In the genomic region with DNA sequence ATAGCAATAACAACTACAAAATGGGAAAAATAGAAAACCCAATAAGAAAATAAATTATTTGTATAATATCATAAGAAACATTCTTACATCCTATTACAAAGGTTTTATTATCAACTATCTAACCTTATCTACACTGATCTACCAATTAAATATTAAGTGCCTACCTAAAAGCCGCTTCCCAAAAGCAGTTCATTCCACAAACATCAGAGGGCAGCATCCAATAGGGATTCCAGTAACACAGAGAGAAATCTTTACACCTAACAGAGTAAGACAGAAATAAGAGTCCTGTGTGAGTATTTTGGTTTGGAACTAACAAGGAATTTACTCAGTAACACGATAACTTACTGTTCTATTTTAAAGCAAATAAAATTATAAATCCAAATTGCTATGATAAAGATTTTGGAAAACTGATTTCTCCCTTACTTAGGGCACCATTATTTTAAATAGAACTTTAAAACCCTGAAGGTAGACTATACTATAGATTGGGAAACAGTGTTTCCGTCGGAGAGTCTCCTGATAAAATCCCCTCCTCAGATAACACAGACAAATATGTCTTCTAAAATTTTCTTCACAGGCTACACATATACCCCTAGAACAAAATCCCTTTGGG, we compare ENCODE assay signal across 1 cellular context.
A peak's percentile ranks its signal among the peaks of the same experiment; 100 is the strongest.
TF ChIP-seq lines count a peak whose summit lies in the region.

No MANE protein-coding gene starts in this region.

TF ChIP-seq in K562, 482 proteins besides CTCF, POLR2A, EP300 and RAD21 (continued from another document):
- TF ChIP-seq, protein P1, sequence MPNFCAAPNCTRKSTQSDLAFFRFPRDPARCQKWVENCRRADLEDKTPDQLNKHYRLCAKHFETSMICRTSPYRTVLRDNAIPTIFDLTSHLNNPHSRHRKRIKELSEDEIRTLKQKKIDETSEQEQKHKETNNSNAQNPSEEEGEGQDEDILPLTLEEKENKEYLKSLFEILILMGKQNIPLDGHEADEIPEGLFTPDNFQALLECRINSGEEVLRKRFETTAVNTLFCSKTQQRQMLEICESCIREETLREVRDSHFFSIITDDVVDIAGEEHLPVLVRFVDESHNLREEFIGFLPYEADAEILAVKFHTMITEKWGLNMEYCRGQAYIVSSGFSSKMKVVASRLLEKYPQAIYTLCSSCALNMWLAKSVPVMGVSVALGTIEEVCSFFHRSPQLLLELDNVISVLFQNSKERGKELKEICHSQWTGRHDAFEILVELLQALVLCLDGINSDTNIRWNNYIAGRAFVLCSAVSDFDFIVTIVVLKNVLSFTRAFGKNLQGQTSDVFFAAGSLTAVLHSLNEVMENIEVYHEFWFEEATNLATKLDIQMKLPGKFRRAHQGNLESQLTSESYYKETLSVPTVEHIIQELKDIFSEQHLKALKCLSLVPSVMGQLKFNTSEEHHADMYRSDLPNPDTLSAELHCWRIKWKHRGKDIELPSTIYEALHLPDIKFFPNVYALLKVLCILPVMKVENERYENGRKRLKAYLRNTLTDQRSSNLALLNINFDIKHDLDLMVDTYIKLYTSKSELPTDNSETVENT (CRISPR knock-in tag; IDR thresholded peaks at IDR 0.05), result no peak
- TF ChIP-seq, protein P2, sequence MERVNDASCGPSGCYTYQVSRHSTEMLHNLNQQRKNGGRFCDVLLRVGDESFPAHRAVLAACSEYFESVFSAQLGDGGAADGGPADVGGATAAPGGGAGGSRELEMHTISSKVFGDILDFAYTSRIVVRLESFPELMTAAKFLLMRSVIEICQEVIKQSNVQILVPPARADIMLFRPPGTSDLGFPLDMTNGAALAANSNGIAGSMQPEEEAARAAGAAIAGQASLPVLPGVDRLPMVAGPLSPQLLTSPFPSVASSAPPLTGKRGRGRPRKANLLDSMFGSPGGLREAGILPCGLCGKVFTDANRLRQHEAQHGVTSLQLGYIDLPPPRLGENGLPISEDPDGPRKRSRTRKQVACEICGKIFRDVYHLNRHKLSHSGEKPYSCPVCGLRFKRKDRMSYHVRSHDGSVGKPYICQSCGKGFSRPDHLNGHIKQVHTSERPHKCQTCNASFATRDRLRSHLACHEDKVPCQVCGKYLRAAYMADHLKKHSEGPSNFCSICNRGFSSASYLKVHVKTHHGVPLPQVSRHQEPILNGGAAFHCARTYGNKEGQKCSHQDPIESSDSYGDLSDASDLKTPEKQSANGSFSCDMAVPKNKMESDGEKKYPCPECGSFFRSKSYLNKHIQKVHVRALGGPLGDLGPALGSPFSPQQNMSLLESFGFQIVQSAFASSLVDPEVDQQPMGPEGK (CRISPR knock-in tag; IDR thresholded peaks at IDR 0.05; ENCODE audit: borderline replicate concordance), result no peak
- TF ChIP-seq SMARCA5 (IDR thresholded peaks at IDR 0.05) (no peak), GATAD2B (IDR thresholded peaks at IDR 0.05; ENCODE audit: borderline replicate concordance) (0 out of 2 replicates have a peak, but pooled peaks have one; percentile 29), ZFP30 (CRISPR knock-in tag; IDR thresholded peaks at IDR 0.05; ENCODE audit: borderline replicate concordance) (no peak), POLR2H (tag; IDR thresholded peaks at IDR 0.05; ENCODE audit: low read depth) (0 out of 2 replicates have a peak, but pooled peaks have one; percentile 35)
- TF ChIP-seq, protein P3, sequence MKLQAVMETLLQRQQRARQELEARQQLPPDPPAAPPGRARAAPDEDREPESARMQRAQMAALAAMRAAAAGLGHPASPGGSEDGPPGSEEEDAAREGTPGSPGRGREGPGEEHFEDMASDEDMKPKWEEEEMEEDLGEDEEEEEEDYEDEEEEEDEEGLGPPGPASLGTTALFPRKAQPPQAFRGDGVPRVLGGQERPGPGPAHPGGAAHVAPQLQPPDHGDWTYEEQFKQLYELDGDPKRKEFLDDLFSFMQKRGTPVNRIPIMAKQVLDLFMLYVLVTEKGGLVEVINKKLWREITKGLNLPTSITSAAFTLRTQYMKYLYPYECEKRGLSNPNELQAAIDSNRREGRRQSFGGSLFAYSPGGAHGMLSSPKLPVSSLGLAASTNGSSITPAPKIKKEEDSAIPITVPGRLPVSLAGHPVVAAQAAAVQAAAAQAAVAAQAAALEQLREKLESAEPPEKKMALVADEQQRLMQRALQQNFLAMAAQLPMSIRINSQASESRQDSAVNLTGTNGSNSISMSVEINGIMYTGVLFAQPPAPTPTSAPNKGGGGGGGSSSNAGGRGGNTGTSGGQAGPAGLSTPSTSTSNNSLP (IDR thresholded peaks at IDR 0.05; ENCODE audit: borderline replicate concordance, low read depth, low read length), result peak; percentile 38; the same call in 1 of the 2 replicates
- TF ChIP-seq, protein P4, sequence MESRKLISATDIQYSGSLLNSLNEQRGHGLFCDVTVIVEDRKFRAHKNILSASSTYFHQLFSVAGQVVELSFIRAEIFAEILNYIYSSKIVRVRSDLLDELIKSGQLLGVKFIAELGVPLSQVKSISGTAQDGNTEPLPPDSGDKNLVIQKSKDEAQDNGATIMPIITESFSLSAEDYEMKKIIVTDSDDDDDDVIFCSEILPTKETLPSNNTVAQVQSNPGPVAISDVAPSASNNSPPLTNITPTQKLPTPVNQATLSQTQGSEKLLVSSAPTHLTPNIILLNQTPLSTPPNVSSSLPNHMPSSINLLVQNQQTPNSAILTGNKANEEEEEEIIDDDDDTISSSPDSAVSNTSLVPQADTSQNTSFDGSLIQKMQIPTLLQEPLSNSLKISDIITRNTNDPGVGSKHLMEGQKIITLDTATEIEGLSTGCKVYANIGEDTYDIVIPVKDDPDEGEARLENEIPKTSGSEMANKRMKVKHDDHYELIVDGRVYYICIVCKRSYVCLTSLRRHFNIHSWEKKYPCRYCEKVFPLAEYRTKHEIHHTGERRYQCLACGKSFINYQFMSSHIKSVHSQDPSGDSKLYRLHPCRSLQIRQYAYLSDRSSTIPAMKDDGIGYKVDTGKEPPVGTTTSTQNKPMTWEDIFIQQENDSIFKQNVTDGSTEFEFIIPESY (CRISPR knock-in tag; IDR thresholded peaks at IDR 0.05), result no peak
